Comparison of ENCODE assay signal across 27 cellular contexts in the genomic region with DNA sequence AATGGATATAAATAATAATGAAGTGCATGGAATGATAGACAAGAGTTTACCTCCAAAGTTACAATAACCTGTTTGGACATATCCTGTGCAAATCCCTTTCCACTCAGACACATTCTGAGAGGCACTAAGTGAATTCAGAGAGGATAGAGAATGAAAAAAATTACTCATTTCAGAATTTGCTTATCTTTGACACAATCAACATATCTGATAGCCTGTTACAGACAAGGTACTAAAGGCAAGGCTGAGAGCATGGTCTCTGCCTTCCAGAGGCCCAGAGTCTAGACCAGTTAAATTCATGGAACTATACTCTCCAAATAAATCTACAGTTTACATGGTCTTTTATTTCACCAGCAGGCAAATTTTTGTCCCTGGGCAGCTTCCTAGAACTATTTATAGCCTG.
DNase-seq lines count a peak whose midpoint lies in the region; ATAC-seq lines count a peak whose summit lies in the region.
"Had no signal": no experiment of that assay in that cellular context is flagged by ENCODE, and none has a peak within 500 bp of the region (broad histone marks: within the 10 kb centered on the region; RNA-seq: fewer than 3 reads in every experiment).

No MANE protein-coding gene starts in this region.

- H3K36me3 ChIP-seq in mesendoderm (ENCODE audit: control insufficient read depth, insufficient read depth, low read length) = no peaks in the 10 kb centered on the region

- no peak overlapping the region for H2AK5ac ChIP-seq in mesendoderm (ENCODE audit: low read length)

- no peak overlapping the region for H3K4me3 ChIP-seq in mesendoderm (ENCODE audit: low read length)
- H3K4me3 ChIP-seq: K562 had no signal

- H3K9me3 Mint-ChIP-seq in activated naive CD8-positive, alpha-beta T cell treated with anti-CD3 and anti-CD28 coated beads, Interleukin-2, amount 50 U/mL, for 24 hours = peaks cover 5% of the 10 kb centered on the region
- H3K9me3 Mint-ChIP-seq in activated naive CD8-positive, alpha-beta T cell treated with anti-CD3 and anti-CD28 coated beads for 36 hours = no peaks in the 10 kb centered on the region

- H3K4ac ChIP-seq in mesendoderm (ENCODE audit: low read depth, low read length) = no peak overlapping the region

- H2BK120ac ChIP-seq in mesendoderm (ENCODE audit: low read depth, low read length) = no peak overlapping the region

- no peak overlapping the region for H3K18ac ChIP-seq in mesendoderm (ENCODE audit: low read length)

- H3K9ac ChIP-seq in mesendoderm (ENCODE audit: low read length) = no peak overlapping the region

- peak; percentile 32 to 64 for ATAC-seq in activated CD4-positive, CD25-positive, alpha-beta regulatory T cell treated with anti-CD3 and anti-CD28 coated beads, Interleukin-2, amount 50 U/mL, for 24 hours
- peak; percentile 66 for ATAC-seq in activated naive CD8-positive, alpha-beta T cell treated with anti-CD3 and anti-CD28 coated beads, Interleukin-2, amount 50 U/mL, for 24 hours
- ATAC-seq: HCT116, HepG2, K562 had no signal

- no peaks in the 10 kb centered on the region for H3K79me2 ChIP-seq in mesendoderm (ENCODE audit: control insufficient read depth, insufficient read depth, low read length)

- no peaks in the 10 kb centered on the region for H3K79me1 ChIP-seq in mesendoderm (ENCODE audit: low read length)

- no peak overlapping the region for H2BK5ac ChIP-seq in mesendoderm (ENCODE audit: low read length)

- H3K56ac ChIP-seq in mesendoderm (ENCODE audit: low read length) = no peak overlapping the region

- H3K27me3 Mint-ChIP-seq in activated naive CD8-positive, alpha-beta T cell treated with anti-CD3 and anti-CD28 coated beads, Interleukin-2, amount 50 U/mL, for 24 hours = no peaks in the 10 kb centered on the region
- peaks cover 2% of the 10 kb centered on the region for H3K27me3 Mint-ChIP-seq in activated naive CD8-positive, alpha-beta T cell treated with anti-CD3 and anti-CD28 coated beads for 36 hours

- no peak overlapping the region for H2BK15ac ChIP-seq in mesendoderm (replicated peaks; ENCODE audit: low read depth)

- no peaks in the 10 kb centered on the region for H3K27me3 ChIP-seq in mesendoderm (ENCODE audit: insufficient read depth, low read length, poor library complexity)

- no peak overlapping the region for H3K4me2 ChIP-seq in mesendoderm (ENCODE audit: low read length)

- no peak for DNase-seq in activated CD4-positive, CD25-positive, alpha-beta regulatory T cell (lab: John Stamatoyannopoulos, UW)
- DNase-seq in activated naive CD8-positive, alpha-beta T cell treated with anti-CD3 and anti-CD28 coated beads, Interleukin-2, amount 50 U/mL, for 24 hours = no peak
- no peak for DNase-seq in activated naive CD8-positive, alpha-beta T cell treated with anti-CD3 and anti-CD28 coated beads for 36 hours
- DNase-seq in mesendoderm = peak; percentile 10
- DNase-seq in NK-92 (lab: John Stamatoyannopoulos, UW; ENCODE audit: unreplicated experiment) = no peak
- no peak for DNase-seq in retina
- DNase-seq in A172 (ENCODE audit: low spot score) = no peak
- DNase-seq: 8988T; AML-193; C1 segment of cervical spinal cord; Calu3; CD8-positive, alpha-beta memory T cell; DMS153; GDM1; MM.1S; NCI-H1048; NCI-H1417 treated with DMSO at 0.1 percent for 48 hours; NCI-H187; NCI-H446 treated with DMSO at 0.1 percent for 48 hours; NCI-H526 treated with DMSO at 0.1 percent for 48 hours; RPMI8226; SHP77 had no signal

- H4K5ac ChIP-seq in mesendoderm (ENCODE audit: low read length) = no peak overlapping the region

- no peaks in the 10 kb centered on the region for H3K4me1 ChIP-seq in mesendoderm (ENCODE audit: control insufficient read depth, low read depth, low read length)

- H3K27ac ChIP-seq in mesendoderm (ENCODE audit: low read depth, low read length) = no peak overlapping the region
- H3K27ac ChIP-seq: HL-60 had no signal

- no peak overlapping the region for H4K8ac ChIP-seq in mesendoderm (ENCODE audit: low read depth, low read length)

- no peak overlapping the region for H3K27ac Mint-ChIP-seq in activated naive CD8-positive, alpha-beta T cell treated with anti-CD3 and anti-CD28 coated beads, Interleukin-2, amount 50 U/mL, for 24 hours
- no peak overlapping the region for H3K27ac Mint-ChIP-seq in activated naive CD8-positive, alpha-beta T cell treated with anti-CD3 and anti-CD28 coated beads for 36 hours

- H3K4me1 Mint-ChIP-seq in activated naive CD8-positive, alpha-beta T cell treated with anti-CD3 and anti-CD28 coated beads, Interleukin-2, amount 50 U/mL, for 24 hours = peaks cover 11% of the 10 kb centered on the region
- H3K4me1 Mint-ChIP-seq in activated naive CD8-positive, alpha-beta T cell treated with anti-CD3 and anti-CD28 coated beads for 36 hours = no peaks in the 10 kb centered on the region

- H3K4me3 Mint-ChIP-seq in activated naive CD8-positive, alpha-beta T cell treated with anti-CD3 and anti-CD28 coated beads, Interleukin-2, amount 50 U/mL, for 24 hours = no peak overlapping the region
- H3K4me3 Mint-ChIP-seq in activated naive CD8-positive, alpha-beta T cell treated with anti-CD3 and anti-CD28 coated beads for 36 hours = no peak overlapping the region
- H3K4me3 Mint-ChIP-seq: CD8-positive, alpha-beta memory T cell had no signal

- no peaks in the 10 kb centered on the region for H3K36me3 Mint-ChIP-seq in activated naive CD8-positive, alpha-beta T cell treated with anti-CD3 and anti-CD28 coated beads, Interleukin-2, amount 50 U/mL, for 24 hours (ENCODE audit: low read depth)
- H3K36me3 Mint-ChIP-seq in activated naive CD8-positive, alpha-beta T cell treated with anti-CD3 and anti-CD28 coated beads for 36 hours = no peaks in the 10 kb centered on the region

- H3K23ac ChIP-seq in mesendoderm (ENCODE audit: low read length) = no peak overlapping the region
